Comparison of ENCODE assay signal across 8 cellular contexts in genomic region chr9:131635285-131635684, GRCh38.
A peak's percentile ranks its signal among the peaks of the same experiment; 100 is the strongest.
DNase-seq lines count a peak whose midpoint lies in the region; ATAC-seq, FAIRE-seq and TF ChIP-seq lines count a peak whose summit lies in the region.

No MANE protein-coding gene starts in this region.

- POLR2A ChIA-PET in activated CD8-positive, alpha-beta T cell treated with anti-CD3 and anti-CD28 coated beads, Interleukin-2, amount 10 ng/mL, durations not matched to agents 7 days and 5 days (lab: Charles Lee), result interaction anchor here (0.6 to 1.5 kb wide), 3 partner anchors 33 to 98 kb away, joined by 3 to 9 read pairs (median 3); no protein-coding TSS in a partner anchor
- POLR2A ChIA-PET in endothelial cell of umbilical vein (lab: Charles Lee), result interaction anchor here (0.6 to 1.3 kb wide), 3 partner anchors 42 to 96 kb away, joined by 3 to 4 read pairs (median 4); no protein-coding TSS in a partner anchor

- no TSS peak for BruUV-seq in endothelial cell of umbilical vein (replicated peaks; lab: Mats Ljungman, UMichigan)

- peak; percentile 96 for ATAC-seq in activated CD8-positive, alpha-beta T cell treated with anti-CD3 and anti-CD28 coated beads, Interleukin-2, amount 10 ng/mL, durations not matched to agents 7 days and 5 days
- peak; percentile 91 for ATAC-seq in stimulated activated memory B cell treated with anti-CD40 and anti-IgM and Interleukin-4, amounts not matched to agents 10 μg/mL and 1 μg/mL and 100 μg/mL, for 72 hours
- ATAC-seq in GM19467 (IDR thresholded peaks at IDR 0.05; ENCODE audit: unreplicated experiment), result no peak

- no peaks in the 10 kb centered on the region for H3K27me3 ChIP-seq in endothelial cell of umbilical vein (ENCODE audit: control insufficient read depth in 2 of 2, insufficient read depth in 2 of 2, low read length in 2 of 2)
- no peaks in the 10 kb centered on the region for H3K27me3 ChIP-seq in mucosa of stomach (ENCODE audit: control insufficient read depth, insufficient read depth, low read length)

- peaks cover 62% of the 10 kb centered on the region for H3K36me3 Mint-ChIP-seq in activated CD8-positive, alpha-beta T cell treated with anti-CD3 and anti-CD28 coated beads, Interleukin-2, amount 10 ng/mL, durations not matched to agents 7 days and 5 days (ENCODE audit: low read depth)
- H3K36me3 Mint-ChIP-seq in stimulated activated memory B cell treated with anti-CD40 and anti-IgM and Interleukin-4, amounts not matched to agents 10 μg/mL and 1 μg/mL and 100 μg/mL, for 72 hours, result peaks cover 92% of the 10 kb centered on the region

- H3K4me1 ChIP-seq in endothelial cell of umbilical vein (ENCODE audit: control insufficient read depth, extremely low read depth, insufficient read depth, low read length), result peaks cover 24% of the 10 kb centered on the region
- peaks cover 25% of the 10 kb centered on the region for H3K4me1 ChIP-seq in mucosa of stomach (ENCODE audit: control insufficient read depth, insufficient read depth, low read length)

- H4K20me1 ChIP-seq in endothelial cell of umbilical vein (replicated peaks; ENCODE audit: control insufficient read depth, extremely low read depth, insufficient read depth, low read length), result no peaks in the 10 kb centered on the region

- peak overlapping the region; percentile 77 for H3K27ac Mint-ChIP-seq in activated CD8-positive, alpha-beta T cell treated with anti-CD3 and anti-CD28 coated beads, Interleukin-2, amount 10 ng/mL, durations not matched to agents 7 days and 5 days
- H3K27ac Mint-ChIP-seq in stimulated activated memory B cell treated with anti-CD40 and anti-IgM and Interleukin-4, amounts not matched to agents 10 μg/mL and 1 μg/mL and 100 μg/mL, for 72 hours, result peak overlapping the region; percentile 99

- H3K9ac ChIP-seq in endothelial cell of umbilical vein (replicated peaks; ENCODE audit: extremely low read depth, insufficient read depth, low read length) (peak overlapping the region; percentile 69), mucosa of stomach (ENCODE audit: low read length) (peak overlapping the region; percentile 6)

- H3K27ac ChIP-seq in endothelial cell of umbilical vein (ENCODE audit: insufficient read depth, low read depth, low read length), result peak overlapping the region; percentile 93

- CTCF ChIA-PET in activated CD8-positive, alpha-beta T cell treated with anti-CD3 and anti-CD28 coated beads, Interleukin-2, amount 10 ng/mL, durations not matched to agents 7 days and 5 days (lab: Charles Lee), result interaction anchor here (0.8 to 2.0 kb wide), 9 partner anchors 11 to 108 kb away, joined by 3 to 6 read pairs (median 4); partner anchors contain the start of gene RAPGEF1
- CTCF ChIA-PET in endothelial cell of umbilical vein (lab: Charles Lee), result interaction anchor here (0.6 to 2.2 kb wide), 14 partner anchors 11 to 771 kb away, joined by 3 to 9 read pairs (median 6); partner anchors contain the start of gene RAPGEF1

- no peaks in the 10 kb centered on the region for H3K27me3 Mint-ChIP-seq in activated CD8-positive, alpha-beta T cell treated with anti-CD3 and anti-CD28 coated beads, Interleukin-2, amount 10 ng/mL, durations not matched to agents 7 days and 5 days (ENCODE audit: low read depth)
- no peaks in the 10 kb centered on the region for H3K27me3 Mint-ChIP-seq in stimulated activated memory B cell treated with anti-CD40 and anti-IgM and Interleukin-4, amounts not matched to agents 10 μg/mL and 1 μg/mL and 100 μg/mL, for 72 hours

- dilution Hi-C loops in endothelial cell of umbilical vein (cut with MboI; ENCODE audit: extremely low pct_ligation_motif_present, low sequenced_read_pairs), result no loop called here

- H3K4me3 Mint-ChIP-seq in activated CD8-positive, alpha-beta T cell treated with anti-CD3 and anti-CD28 coated beads, Interleukin-2, amount 10 ng/mL, durations not matched to agents 7 days and 5 days, result no peak overlapping the region
- no peak overlapping the region for H3K4me3 Mint-ChIP-seq in stimulated activated memory B cell treated with anti-CD40 and anti-IgM and Interleukin-4, amounts not matched to agents 10 μg/mL and 1 μg/mL and 100 μg/mL, for 72 hours

- no peaks in the 10 kb centered on the region for H3K9me1 ChIP-seq in endothelial cell of umbilical vein (replicated peaks; ENCODE audit: control insufficient read depth, extremely low read depth, insufficient read depth, low read length)

- DNase-seq in GF-D8 (lab: John Stamatoyannopoulos, UW), result peak; percentile 92
- peak; percentile 87 for DNase-seq in NCI-H460 (ENCODE audit: extremely low read depth, low read depth)
- DNase-seq in activated CD8-positive, alpha-beta T cell treated with anti-CD3 and anti-CD28 coated beads, Interleukin-2, amount 10 ng/mL, durations not matched to agents 7 days and 5 days, result peak; percentile 83
- DNase-seq in endothelial cell of umbilical vein (ENCODE audit: low read depth, low spot score), result peak; percentile 99
- no peak for DNase-seq in NCI-H1436 (lab: John Stamatoyannopoulos, UW)

- H3K36me3 ChIP-seq in endothelial cell of umbilical vein (ENCODE audit: control insufficient read depth in 2 of 2, extremely low read depth in 1 of 2, insufficient read depth in 2 of 2, low read length in 2 of 2), result peaks cover 0 to 7% of the 10 kb centered on the region in 2 experiments
- peaks cover 9% of the 10 kb centered on the region for H3K36me3 ChIP-seq in mucosa of stomach (ENCODE audit: control insufficient read depth, insufficient read depth, low read length)

- no peaks in the 10 kb centered on the region for H3K79me2 ChIP-seq in endothelial cell of umbilical vein (ENCODE audit: control insufficient read depth, insufficient read depth, low read length)

- peaks cover 33% of the 10 kb centered on the region for H3K4me1 Mint-ChIP-seq in activated CD8-positive, alpha-beta T cell treated with anti-CD3 and anti-CD28 coated beads, Interleukin-2, amount 10 ng/mL, durations not matched to agents 7 days and 5 days (ENCODE audit: low read depth)
- peaks cover 64% of the 10 kb centered on the region for H3K4me1 Mint-ChIP-seq in stimulated activated memory B cell treated with anti-CD40 and anti-IgM and Interleukin-4, amounts not matched to agents 10 μg/mL and 1 μg/mL and 100 μg/mL, for 72 hours

- peak; percentile 94 for FAIRE-seq in endothelial cell of umbilical vein (lab: Jason Lieb, UNC)

- intact Hi-C loops in endothelial cell of umbilical vein (cut with micrococcal nuclease), result loop anchor here (1.0 kb wide), 4 partner anchors 21 to 103 kb away; no protein-coding TSS in a partner anchor

- TF ChIP-seq CTCF in endothelial cell of umbilical vein (IDR thresholded peaks at IDR 0.05; ENCODE audit: extremely low read depth in 1 of 2, insufficient read depth in 1 of 2, low read depth in 1 of 2, low read length in 2 of 2), result peak in 1 of 2 donors; percentile 11

- peak overlapping the region; percentile 37 for H3K4me2 ChIP-seq in endothelial cell of umbilical vein (ENCODE audit: insufficient read depth, low read length)

- no peak overlapping the region for H3K4me3 ChIP-seq in endothelial cell of umbilical vein (replicated peaks in 1 of 3; ENCODE audit: insufficient read depth in 1 of 3, low read depth in 1 of 3, low read length in 3 of 3)
- H3K4me3 ChIP-seq in mucosa of stomach (ENCODE audit: low read length), result no peak overlapping the region

- no peaks in the 10 kb centered on the region for H3K9me3 Mint-ChIP-seq in activated CD8-positive, alpha-beta T cell treated with anti-CD3 and anti-CD28 coated beads, Interleukin-2, amount 10 ng/mL, durations not matched to agents 7 days and 5 days (ENCODE audit: insufficient read depth)
- H3K9me3 Mint-ChIP-seq in stimulated activated memory B cell treated with anti-CD40 and anti-IgM and Interleukin-4, amounts not matched to agents 10 μg/mL and 1 μg/mL and 100 μg/mL, for 72 hours, result no peaks in the 10 kb centered on the region

- no peak for TF ChIP-seq POLR2A in endothelial cell of umbilical vein (IDR thresholded peaks at IDR 0.05; ENCODE audit: low read depth, low read length)

- no peaks in the 10 kb centered on the region for H3K9me3 ChIP-seq in endothelial cell of umbilical vein (replicated peaks; ENCODE audit: control insufficient read depth, insufficient read depth, low read length)
- no peaks in the 10 kb centered on the region for H3K9me3 ChIP-seq in mucosa of stomach (ENCODE audit: control insufficient read depth, low read length)

- H2AFZ ChIP-seq in endothelial cell of umbilical vein (ENCODE audit: low read depth, low read length), result no peak overlapping the region

TF ChIP-seq in endothelial cell of umbilical vein, 7 proteins besides CTCF, POLR2A, EP300 and RAD21:
- TF ChIP-seq EZH2 (IDR thresholded peaks at IDR 0.05; ENCODE audit: borderline replicate concordance, low read depth, low read length, severe bottlenecking), result no peak
- no peak for TF ChIP-seq MAX (IDR thresholded peaks at IDR 0.05; ENCODE audit: insufficient read depth, insufficient read length)
- TF ChIP-seq GATA2 (IDR thresholded peaks at IDR 0.05; ENCODE audit: insufficient read depth, insufficient read length, low read depth, low read length), result no peak
- TF ChIP-seq FOS (IDR thresholded peaks at IDR 0.05; ENCODE audit: borderline replicate concordance, insufficient read depth, low read length), result peak; percentile 86
- no peak for TF ChIP-seq MYC (IDR thresholded peaks at IDR 0.05; ENCODE audit: low read depth, low read length)
- TF ChIP-seq JUN (IDR thresholded peaks at IDR 0.05; ENCODE audit: borderline replicate concordance, insufficient read depth, insufficient read length, low read depth), result peak; percentile 86
- peak; percentile 70 for TF ChIP-seq POLR2AphosphoS5 (IDR thresholded peaks at IDR 0.05; ENCODE audit: insufficient read depth, low read depth, low read length)
